In the genomic region with DNA sequence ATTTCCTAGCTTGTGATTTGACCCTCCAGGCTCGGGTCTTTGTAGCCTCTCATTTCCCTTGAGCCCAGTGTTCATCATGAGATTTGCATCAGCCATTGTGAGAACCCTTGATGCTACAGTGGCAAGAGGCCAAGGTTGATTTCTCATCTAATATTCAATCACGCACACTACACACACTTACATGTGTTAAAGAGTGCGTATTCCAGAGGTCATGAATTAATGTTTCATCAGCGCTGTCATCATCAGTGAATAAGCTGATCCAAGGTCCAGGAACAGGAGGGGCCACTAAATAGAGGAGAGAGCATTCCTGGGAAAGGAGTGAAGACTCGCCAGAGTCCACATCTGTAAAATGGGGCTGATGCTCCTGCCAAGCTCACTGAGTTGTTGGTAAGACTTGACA, we compare ENCODE assay signal across 24 cellular contexts.
DNase-seq lines count a peak whose midpoint lies in the region; ATAC-seq, FAIRE-seq and TF ChIP-seq lines count a peak whose summit lies in the region.
"Had no signal": no experiment of that assay in that cellular context is flagged by ENCODE, and none has a peak within 500 bp of the region (broad histone marks: within the 10 kb centered on the region; RNA-seq: fewer than 3 reads in every experiment).

No MANE protein-coding gene starts in this region.

- H3F3A ChIP-seq in GM23248 (ENCODE audit: insufficient read depth), result peaks cover 21% of the 10 kb centered on the region; the same call in 1 of the 2 replicates

- H3K9me2 ChIP-seq in GM23248 (ENCODE audit: insufficient read depth), result no peaks in the 10 kb centered on the region

- ATAC-seq in upper lobe of right lung, result no peak
- ATAC-seq: GM12878, Panc1 had no signal

- 24 to 25% methylated on average over 5 of the region's 5 CpGs for WGBS in GM23248 (ENCODE audit: low coverage in 1 of 2, low lambda C conversion rate in 2 of 2, missing lambda C conversion rate in 2 of 2), 2 experiments
- WGBS in small intestine, 3 donors, result 84 to 86% (median 85%) methylated on average over 5 of the region's 5 CpGs

- peak; percentile 74 for DNase-seq in GM23248
- DNase-seq in ascending aorta (ENCODE audit: low spot score in 2 of 2), result no peak
- DNase-seq in kidney tubule cell (ENCODE audit: low spot score), result peak; percentile 30
- peak; percentile 17 for DNase-seq in small intestine
- DNase-seq in upper lobe of right lung, result no peak
- DNase-seq in NCI-H1092 treated with DMSO at 0.1 percent for 48 hours (lab: John Stamatoyannopoulos, UW), result no peak
- DNase-seq in GDM1 (lab: John Stamatoyannopoulos, UW), result no peak
- DNase-seq: C1 segment of cervical spinal cord; CD4-positive, alpha-beta memory T cell; COR-L47; DMS53; GOT3; HCEC 1CT; KG1; NCI-H1092; NCI-H1436; NCI-H187 treated with DMSO at 0.1 percent for 48 hours; NCI-H446; NCI-H524 treated with DMSO at 0.1 percent for 48 hours; NCI-H774; SHP77 treated with DMSO at 0.1 percent for 48 hours had no signal

- no peaks in the 10 kb centered on the region for H3K79me2 ChIP-seq in GM23248 (ENCODE audit: insufficient read depth)

- H3K4me1 ChIP-seq in GM23248 (ENCODE audit: insufficient read depth) (peaks cover 23% of the 10 kb centered on the region), ascending aorta (peaks cover 10 to 16% of the 10 kb centered on the region in 2 donors), small intestine (ENCODE audit: control insufficient read depth in 2 of 2, insufficient read depth in 1 of 2, low read depth in 1 of 2, low read length in 1 of 2) (no peaks in the 10 kb centered on the region), upper lobe of right lung (no peaks in the 10 kb centered on the region)

- intact Hi-C loops in ascending aorta (cut with DNase I), result loop anchor here (5.0 to 10.0 kb wide), 2 partner anchors 113 to 271 kb away; no protein-coding TSS in a partner anchor
- intact Hi-C loops in upper lobe of right lung (cut with DNase I), result no loop called here

- no peak overlapping the region for H3K9ac ChIP-seq in GM23248

- no peak overlapping the region for H3K4me2 ChIP-seq in GM23248 (ENCODE audit: unreplicated experiment)

- TF ChIP-seq CTCF in ascending aorta (IDR thresholded peaks at IDR 0.05), result no peak
- TF ChIP-seq CTCF in upper lobe of right lung (IDR thresholded peaks at IDR 0.05), result no peak

- FAIRE-seq in small intestine (lab: Jason Lieb, UNC), result no peak
- FAIRE-seq: A204.1, GM12878 had no signal

- no peaks in the 10 kb centered on the region for H3K36me3 ChIP-seq in GM23248 (ENCODE audit: low read depth)
- no peaks in the 10 kb centered on the region for H3K36me3 ChIP-seq in ascending aorta
- no peaks in the 10 kb centered on the region for H3K36me3 ChIP-seq in small intestine (ENCODE audit: control insufficient read depth in 2 of 2, insufficient read depth in 2 of 2, low read length in 2 of 2)
- H3K36me3 ChIP-seq in upper lobe of right lung, result no peaks in the 10 kb centered on the region

- no peak overlapping the region for H2AFZ ChIP-seq in GM23248

- H3K27me3 ChIP-seq in GM23248 (replicated peaks; ENCODE audit: insufficient read depth) (no peaks in the 10 kb centered on the region), ascending aorta (no peaks in the 10 kb centered on the region), small intestine (ENCODE audit: control insufficient read depth in 2 of 2, insufficient read depth in 2 of 2, low read length in 2 of 2) (peaks cover 0 to 3% of the 10 kb centered on the region in 2 donors), upper lobe of right lung (no peaks in the 10 kb centered on the region)

- H3K9me3 ChIP-seq in GM23248 (ENCODE audit: low read depth), result no peaks in the 10 kb centered on the region
- H3K9me3 ChIP-seq in ascending aorta, result no peaks in the 10 kb centered on the region
- no peaks in the 10 kb centered on the region for H3K9me3 ChIP-seq in small intestine (ENCODE audit: control insufficient read depth, low read depth)
- H3K9me3 ChIP-seq in upper lobe of right lung, result no peaks in the 10 kb centered on the region

- no peak overlapping the region for H3K4me3 ChIP-seq in GM23248
- no peak overlapping the region for H3K4me3 ChIP-seq in ascending aorta
- no peak overlapping the region for H3K4me3 ChIP-seq in small intestine (ENCODE audit: low read depth in 1 of 2, low read length in 2 of 2)
- H3K4me3 ChIP-seq in upper lobe of right lung, result no peak overlapping the region
- H3K4me3 ChIP-seq: GM12878 had no signal

- H4K20me1 ChIP-seq in GM23248 (ENCODE audit: insufficient read depth), result no peaks in the 10 kb centered on the region

- in situ Hi-C loops in GM23248 (cut with MboI), result no loop called here

- H3K27ac ChIP-seq in GM23248 (no peak overlapping the region), ascending aorta (peak overlapping the region; percentile 64 to 84), small intestine (ENCODE audit: low read depth in 1 of 2, low read length in 1 of 2) (no peak overlapping the region), upper lobe of right lung (no peak overlapping the region)

Comparison
In these comparisons a context has a peak if more than half of its experiments do, and no peak if none do; other contexts are left out.
1. DNase-seq: peak in GM23248 (single experiment), kidney tubule cell (single experiment) and small intestine (single experiment); none in ascending aorta (0 of 2), upper lobe of right lung (single experiment), NCI-H1092 treated with DMSO at 0.1 percent for 48 hours (single experiment) and GDM1 (single experiment).
2. H3K27ac ChIP-seq: peak in ascending aorta (2 of 2); none in GM23248 (single experiment), small intestine (0 of 2) and upper lobe of right lung (single experiment).